15 cellular contexts compared by ENCODE assay signal in genomic region chr3:50599115-50599715, GRCh38. TPM values are rescaled to one million over a fixed set of nuclear protein-coding genes. Genes with fewer than 3 reads are reported as not detected.
DNase-seq lines count a peak whose midpoint lies in the region; ATAC-seq and TF ChIP-seq lines count a peak whose summit lies in the region.
"Had no signal": no experiment of that assay in that cellular context is flagged by ENCODE, and none has a peak within 500 bp of the region (broad histone marks: within the 10 kb centered on the region; RNA-seq: fewer than 3 reads in every experiment).

No MANE protein-coding gene starts in this region.

- no peak for TF ChIP-seq CTCF in liver (IDR thresholded peaks at IDR 0.05; ENCODE audit: low read depth, low read length, missing input control)

- H3K4me3 ChIP-seq in liver (ENCODE audit: low read depth in 1 of 3, low read length in 3 of 3): no peak overlapping the region
- H3K4me3 ChIP-seq: GM23338, tibial nerve had no signal

- H3K4me1 ChIP-seq in liver (ENCODE audit: control insufficient read depth in 4 of 4, insufficient read depth in 4 of 4, low read length in 3 of 4): peaks cover 24 to 58% (median 44%) of the 10 kb centered on the region in 4 donors

- H3K4me1 Mint-ChIP-seq in activated CD8-positive, alpha-beta memory T cell treated with anti-CD3 and anti-CD28 coated beads, Interleukin-2, amount 10 ng/mL, durations not matched to agents 7 days and 5 days: peaks cover 85% of the 10 kb centered on the region
- H3K4me1 Mint-ChIP-seq in activated CD4-positive, alpha-beta memory T cell treated with anti-CD3 and anti-CD28 coated beads, Interleukin-2, amount 10 ng/mL, durations not matched to agents 7 days and 5 days: peaks cover 88% of the 10 kb centered on the region
- H3K4me1 Mint-ChIP-seq in stimulated activated naive CD8-positive, alpha-beta T cell treated with anti-CD3 and anti-CD28 coated beads, Interleukin-15, amount 100 ng/mL, for 72 hours: peaks cover 82% of the 10 kb centered on the region
- H3K4me1 Mint-ChIP-seq: GM23338 had no signal

- no peak overlapping the region for H3K9ac ChIP-seq in liver (ENCODE audit: low read depth in 1 of 2, low read length in 2 of 2)

- no peak for ATAC-seq in activated CD8-positive, alpha-beta memory T cell treated with anti-CD3 and anti-CD28 coated beads, Interleukin-2, amount 10 ng/mL, durations not matched to agents 7 days and 5 days
- no peak for ATAC-seq in stimulated activated naive CD8-positive, alpha-beta T cell treated with anti-CD3 and anti-CD28 coated beads, Interleukin-15, amount 100 ng/mL, for 72 hours
- ATAC-seq in GM21723 (IDR thresholded peaks at IDR 0.05; ENCODE audit: unreplicated experiment) (no peak), GM21390 (IDR thresholded peaks at IDR 0.05; ENCODE audit: unreplicated experiment) (no peak), GM18498 (IDR thresholded peaks at IDR 0.05; ENCODE audit: unreplicated experiment) (no peak)
- ATAC-seq: GM23338, sciatic nerve had no signal

- H3K4me3 Mint-ChIP-seq in activated CD8-positive, alpha-beta memory T cell treated with anti-CD3 and anti-CD28 coated beads, Interleukin-2, amount 10 ng/mL, durations not matched to agents 7 days and 5 days: no peak overlapping the region
- H3K4me3 Mint-ChIP-seq in activated CD4-positive, alpha-beta memory T cell treated with anti-CD3 and anti-CD28 coated beads, Interleukin-2, amount 10 ng/mL, durations not matched to agents 7 days and 5 days: no peak overlapping the region
- H3K4me3 Mint-ChIP-seq in stimulated activated naive CD8-positive, alpha-beta T cell treated with anti-CD3 and anti-CD28 coated beads, Interleukin-15, amount 100 ng/mL, for 72 hours: peak overlapping the region; percentile 89 to 99
- H3K4me3 Mint-ChIP-seq: GM23338 had no signal

- TF ChIP-seq RAD21 in liver (IDR thresholded peaks at IDR 0.05): no peak

- DNase-seq in activated CD8-positive, alpha-beta memory T cell treated with anti-CD3 and anti-CD28 coated beads, Interleukin-2, amount 10 ng/mL, durations not matched to agents 7 days and 5 days: no peak
- DNase-seq in activated CD8-positive, alpha-beta memory T cell treated with anti-CD3 and anti-CD28 coated beads, Interleukin-2, amount 50 U/mL, for 4 hours: no peak
- DNase-seq in activated CD4-positive, alpha-beta memory T cell treated with anti-CD3 and anti-CD28 coated beads, Interleukin-2, amount 10 ng/mL, durations not matched to agents 7 days and 5 days: no peak
- DNase-seq in stimulated activated naive CD8-positive, alpha-beta T cell treated with anti-CD3 and anti-CD28 coated beads, Interleukin-15, amount 100 ng/mL, for 72 hours: no peak
- DNase-seq: DMS79, hypothalamus, Kasumi-1, NCI-H2029 treated with DMSO at 0.1 percent for 48 hours had no signal

- H3K27ac Mint-ChIP-seq in activated CD8-positive, alpha-beta memory T cell treated with anti-CD3 and anti-CD28 coated beads, Interleukin-2, amount 10 ng/mL, durations not matched to agents 7 days and 5 days: peak overlapping the region; percentile 100
- H3K27ac Mint-ChIP-seq in activated CD4-positive, alpha-beta memory T cell treated with anti-CD3 and anti-CD28 coated beads, Interleukin-2, amount 10 ng/mL, durations not matched to agents 7 days and 5 days: peak overlapping the region; percentile 99
- H3K27ac Mint-ChIP-seq in stimulated activated naive CD8-positive, alpha-beta T cell treated with anti-CD3 and anti-CD28 coated beads, Interleukin-15, amount 100 ng/mL, for 72 hours: peak overlapping the region; percentile 94 to 99
- H3K27ac Mint-ChIP-seq: GM23338 had no signal

- POLR2A ChIA-PET in activated CD4-positive, alpha-beta memory T cell treated with anti-CD3 and anti-CD28 coated beads, Interleukin-2, amount 10 ng/mL, durations not matched to agents 7 days and 5 days (lab: Charles Lee): interaction anchor here (15.3 to 34.1 kb wide), 2 partner anchors 17 to 22 kb away, joined by 978 to 4963 read pairs; partner anchors contain the start of genes C3orf18, CISH, HEMK1 and MAPKAPK3

- H3K36me3 Mint-ChIP-seq in activated CD8-positive, alpha-beta memory T cell treated with anti-CD3 and anti-CD28 coated beads, Interleukin-2, amount 10 ng/mL, durations not matched to agents 7 days and 5 days: peaks cover 23% of the 10 kb centered on the region
- peaks cover 60% of the 10 kb centered on the region for H3K36me3 Mint-ChIP-seq in activated CD4-positive, alpha-beta memory T cell treated with anti-CD3 and anti-CD28 coated beads, Interleukin-2, amount 10 ng/mL, durations not matched to agents 7 days and 5 days (ENCODE audit: low read depth)

- no peaks in the 10 kb centered on the region for H3K9me3 Mint-ChIP-seq in activated CD8-positive, alpha-beta memory T cell treated with anti-CD3 and anti-CD28 coated beads, Interleukin-2, amount 10 ng/mL, durations not matched to agents 7 days and 5 days (ENCODE audit: low read depth)
- no peaks in the 10 kb centered on the region for H3K9me3 Mint-ChIP-seq in activated CD4-positive, alpha-beta memory T cell treated with anti-CD3 and anti-CD28 coated beads, Interleukin-2, amount 10 ng/mL, durations not matched to agents 7 days and 5 days
- no peaks in the 10 kb centered on the region for H3K9me3 Mint-ChIP-seq in stimulated activated naive CD8-positive, alpha-beta T cell treated with anti-CD3 and anti-CD28 coated beads, Interleukin-15, amount 100 ng/mL, for 72 hours
- H3K9me3 Mint-ChIP-seq: GM23338 had no signal

- CTCF ChIA-PET in activated CD8-positive, alpha-beta memory T cell treated with anti-CD3 and anti-CD28 coated beads, Interleukin-2, amount 10 ng/mL, durations not matched to agents 7 days and 5 days (lab: Charles Lee): interaction anchor here (9.4 to 25.1 kb wide), 3 partner anchors 9 to 26 kb away, joined by 143 to 859 read pairs (median 164); partner anchors contain the start of genes C3orf18, CISH, HEMK1 and MAPKAPK3
- CTCF ChIA-PET in activated CD4-positive, alpha-beta memory T cell treated with anti-CD3 and anti-CD28 coated beads, Interleukin-2, amount 10 ng/mL, durations not matched to agents 7 days and 5 days (lab: Charles Lee): interaction anchor here (0.8 to 3.3 kb wide), 5 partner anchors 10 to 29 kb away, joined by 3 to 24 read pairs (median 11); no protein-coding TSS in a partner anchor

- peaks cover 0 to 2% (median 0%) of the 10 kb centered on the region in 4 donors for H3K36me3 ChIP-seq in liver (ENCODE audit: control insufficient read depth in 4 of 4, insufficient read depth in 3 of 4, low read depth in 1 of 4, low read length in 3 of 4)

- peak overlapping the region; percentile 94 to 98 for H3K27ac ChIP-seq in liver (ENCODE audit: low read depth in 1 of 2, low read length in 2 of 2)

- H3K27me3 Mint-ChIP-seq in activated CD8-positive, alpha-beta memory T cell treated with anti-CD3 and anti-CD28 coated beads, Interleukin-2, amount 10 ng/mL, durations not matched to agents 7 days and 5 days: no peaks in the 10 kb centered on the region
- no peaks in the 10 kb centered on the region for H3K27me3 Mint-ChIP-seq in activated CD4-positive, alpha-beta memory T cell treated with anti-CD3 and anti-CD28 coated beads, Interleukin-2, amount 10 ng/mL, durations not matched to agents 7 days and 5 days
- no peaks in the 10 kb centered on the region for H3K27me3 Mint-ChIP-seq in stimulated activated naive CD8-positive, alpha-beta T cell treated with anti-CD3 and anti-CD28 coated beads, Interleukin-15, amount 100 ng/mL, for 72 hours

- H3K9me3 ChIP-seq in liver (ENCODE audit: control insufficient read depth in 4 of 4, low read length in 3 of 4): no peaks in the 10 kb centered on the region
- H3K9me3 ChIP-seq: tibial nerve had no signal

- no peaks in the 10 kb centered on the region for H3K27me3 ChIP-seq in liver (ENCODE audit: control insufficient read depth in 4 of 4, insufficient read depth in 4 of 4, low read length in 3 of 4)
- H3K27me3 ChIP-seq: tibial nerve had no signal

- 82% methylated on average over 6 of the region's 6 CpGs for WGBS in liver

TF ChIP-seq in liver, 16 proteins besides CTCF, POLR2A, EP300 and RAD21:
- TF ChIP-seq RXRA (IDR thresholded peaks at IDR 0.05) (peak; percentile 3 to 35), NR2F2 (IDR thresholded peaks at IDR 0.05) (no peak), FOXA2 (IDR thresholded peaks at IDR 0.05) (no peak), YY1 (IDR thresholded peaks at IDR 0.05) (no peak)

RNA-seq across cellular contexts. Expression of gene CISH, which starts 12.4 kb away (rescaled TPM):
- total RNA-seq in activated CD8-positive, alpha-beta memory T cell treated with anti-CD3 and anti-CD28 coated beads, Interleukin-2, amount 10 ng/mL, durations not matched to agents 7 days and 5 days: 100 to 1,000 TPM; 266 to 369 TPM
- total RNA-seq in activated CD4-positive, alpha-beta memory T cell treated with anti-CD3 and anti-CD28 coated beads, Interleukin-2, amount 10 ng/mL, durations not matched to agents 7 days and 5 days: 100 to 1,000 TPM; 328 to 335 TPM
- 10 to 100 TPM in 1 of 2 donors, 1 to 10 TPM in 1; 4.7 to 30.6 TPM for total RNA-seq in liver
- polyA plus RNA-seq in liver: 10 to 100 TPM; 17.9 to 32.5 TPM

RNA-seq across cellular contexts. Expression of gene MAPKAPK3, which starts 17.7 kb away (rescaled TPM):
- total RNA-seq in activated CD8-positive, alpha-beta memory T cell treated with anti-CD3 and anti-CD28 coated beads, Interleukin-2, amount 10 ng/mL, durations not matched to agents 7 days and 5 days: 100 to 1,000 TPM; 156 to 175 TPM
- 100 to 1,000 TPM; 146 to 157 TPM for total RNA-seq in activated CD4-positive, alpha-beta memory T cell treated with anti-CD3 and anti-CD28 coated beads, Interleukin-2, amount 10 ng/mL, durations not matched to agents 7 days and 5 days
- 10 to 100 TPM; 20.4 to 32.9 TPM for total RNA-seq in liver
- polyA plus RNA-seq in liver: 10 to 100 TPM; 13.9 to 17.5 TPM

RNA-seq across cellular contexts. Expression of gene HEMK1, which starts 29.9 kb away (rescaled TPM):
- total RNA-seq in activated CD8-positive, alpha-beta memory T cell treated with anti-CD3 and anti-CD28 coated beads, Interleukin-2, amount 10 ng/mL, durations not matched to agents 7 days and 5 days: 10 to 100 TPM; 49.9 to 61.3 TPM
- 10 to 100 TPM; 49.6 to 50.1 TPM for total RNA-seq in activated CD4-positive, alpha-beta memory T cell treated with anti-CD3 and anti-CD28 coated beads, Interleukin-2, amount 10 ng/mL, durations not matched to agents 7 days and 5 days
- total RNA-seq in liver: 1 to 10 TPM; 3.7 to 9.2 TPM
- 1 to 10 TPM; 8.7 to 9.5 TPM for polyA plus RNA-seq in liver

RNA-seq across cellular contexts. Expression of gene C3orf18, which starts 31.7 kb away (rescaled TPM):
- 10 to 100 TPM; 15.6 to 17.8 TPM for total RNA-seq in activated CD8-positive, alpha-beta memory T cell treated with anti-CD3 and anti-CD28 coated beads, Interleukin-2, amount 10 ng/mL, durations not matched to agents 7 days and 5 days
- 10 to 100 TPM; 14.6 to 17.5 TPM for total RNA-seq in activated CD4-positive, alpha-beta memory T cell treated with anti-CD3 and anti-CD28 coated beads, Interleukin-2, amount 10 ng/mL, durations not matched to agents 7 days and 5 days
- 1 to 10 TPM; 1.8 to 2.7 TPM for total RNA-seq in liver
- 1 to 10 TPM in 1 of 2 donors, under 1 TPM in 1; 0.54 to 1.1 TPM for polyA plus RNA-seq in liver

Comparison
In these comparisons a context has a peak if more than half of its experiments do, and no peak if none do; other contexts are left out.
1. H3K4me3 Mint-ChIP-seq: peak in stimulated activated naive CD8-positive, alpha-beta T cell treated with anti-CD3 and anti-CD28 coated beads, Interleukin-15, amount 100 ng/mL, for 72 hours (2 of 2); none in activated CD8-positive, alpha-beta memory T cell treated with anti-CD3 and anti-CD28 coated beads, Interleukin-2, amount 10 ng/mL, durations not matched to agents 7 days and 5 days (single experiment) and activated CD4-positive, alpha-beta memory T cell treated with anti-CD3 and anti-CD28 coated beads, Interleukin-2, amount 10 ng/mL, durations not matched to agents 7 days and 5 days (single experiment).
2. RNA of gene CISH, which starts 12.4 kb away (total RNA-seq): 266 to 369 TPM in activated CD8-positive, alpha-beta memory T cell treated with anti-CD3 and anti-CD28 coated beads, Interleukin-2, amount 10 ng/mL, durations not matched to agents 7 days and 5 days and 328 to 335 TPM in activated CD4-positive, alpha-beta memory T cell treated with anti-CD3 and anti-CD28 coated beads, Interleukin-2, amount 10 ng/mL, durations not matched to agents 7 days and 5 days; 4.7 to 30.6 TPM in liver; every median in the first group is over 4 times any median in the second.
3. RNA of gene MAPKAPK3, which starts 17.7 kb away (total RNA-seq): 156 to 175 TPM in activated CD8-positive, alpha-beta memory T cell treated with anti-CD3 and anti-CD28 coated beads, Interleukin-2, amount 10 ng/mL, durations not matched to agents 7 days and 5 days and 146 to 157 TPM in activated CD4-positive, alpha-beta memory T cell treated with anti-CD3 and anti-CD28 coated beads, Interleukin-2, amount 10 ng/mL, durations not matched to agents 7 days and 5 days; 20.4 to 32.9 TPM in liver; every median in the first group is over 4 times any median in the second.
4. RNA of gene HEMK1, which starts 29.9 kb away (total RNA-seq): 49.9 to 61.3 TPM in activated CD8-positive, alpha-beta memory T cell treated with anti-CD3 and anti-CD28 coated beads, Interleukin-2, amount 10 ng/mL, durations not matched to agents 7 days and 5 days and 49.6 to 50.1 TPM in activated CD4-positive, alpha-beta memory T cell treated with anti-CD3 and anti-CD28 coated beads, Interleukin-2, amount 10 ng/mL, durations not matched to agents 7 days and 5 days; 3.7 to 9.2 TPM in liver; every median in the first group is over 4 times any median in the second.
5. Peak in every context shown above with its lines, with median percentiles within 50 percentile points of each other: H3K27ac Mint-ChIP-seq.